Comparison of ENCODE assay signal across 11 cellular contexts in genomic region chr1:234958702-234959649, GRCh38.
DNase-seq lines count a peak whose midpoint lies in the region; ATAC-seq and TF ChIP-seq lines count a peak whose summit lies in the region.
"Had no signal": no experiment of that assay in that cellular context is flagged by ENCODE, and none has a peak within 500 bp of the region (broad histone marks: within the 10 kb centered on the region; RNA-seq: fewer than 3 reads in every experiment).

No MANE protein-coding gene starts in this region.

- intact Hi-C loops in activated naive CD4-positive, alpha-beta T cell treated with anti-CD3 and anti-CD28 coated beads for 36 hours (cut with micrococcal nuclease): no loop called here

- no peak overlapping the region for H3K4me3 Mint-ChIP-seq in activated naive CD4-positive, alpha-beta T cell treated with anti-CD3 and anti-CD28 coated beads for 36 hours
- no peak overlapping the region for H3K4me3 Mint-ChIP-seq in activated naive CD8-positive, alpha-beta T cell
- no peak overlapping the region for H3K4me3 Mint-ChIP-seq in mesothelial cell of epicardium

- no peak overlapping the region for H3K4me3 ChIP-seq in tibial nerve
- H3K4me3 ChIP-seq: gastrocnemius medialis had no signal

- CTCF ChIA-PET in activated naive CD4-positive, alpha-beta T cell treated with anti-CD3 and anti-CD28 coated beads for 36 hours (lab: Charles Lee): interaction anchor here (1.0 kb wide), 1 partner anchor 9 kb away, joined by 3 read pairs; no protein-coding TSS in a partner anchor

- TF ChIP-seq EP300 in tibial nerve (IDR thresholded peaks at IDR 0.05): no peak

- no peaks in the 10 kb centered on the region for H3K27me3 Mint-ChIP-seq in activated naive CD4-positive, alpha-beta T cell treated with anti-CD3 and anti-CD28 coated beads for 36 hours (ENCODE audit: low read depth)
- H3K27me3 Mint-ChIP-seq in activated naive CD8-positive, alpha-beta T cell: no peaks in the 10 kb centered on the region
- H3K27me3 Mint-ChIP-seq in mesothelial cell of epicardium (ENCODE audit: low read depth): no peaks in the 10 kb centered on the region

- H3K36me3 Mint-ChIP-seq in activated naive CD4-positive, alpha-beta T cell treated with anti-CD3 and anti-CD28 coated beads for 36 hours (ENCODE audit: low read depth): no peaks in the 10 kb centered on the region
- peaks cover 2% of the 10 kb centered on the region for H3K36me3 Mint-ChIP-seq in activated naive CD8-positive, alpha-beta T cell
- H3K36me3 Mint-ChIP-seq in mesothelial cell of epicardium: no peaks in the 10 kb centered on the region

- H3K27ac ChIP-seq in tibial nerve: peak overlapping the region in 3 of 4 donors; percentile 33 to 70 (median 48)
- H3K27ac ChIP-seq: WERI-Rb-1 had no signal

- no peaks in the 10 kb centered on the region for H3K27me3 ChIP-seq in tibial nerve
- H3K27me3 ChIP-seq: gastrocnemius medialis had no signal

- TF ChIP-seq CTCF in mesothelial cell of epicardium (IDR thresholded peaks at IDR 0.05; ENCODE audit: unreplicated experiment) (no peak), tibial nerve (IDR thresholded peaks at IDR 0.05) (no peak)

- H3K9me3 ChIP-seq in tibial nerve: no peaks in the 10 kb centered on the region
- H3K9me3 ChIP-seq: gastrocnemius medialis had no signal

- H3K27ac Mint-ChIP-seq in activated naive CD4-positive, alpha-beta T cell treated with anti-CD3 and anti-CD28 coated beads for 36 hours: peak overlapping the region; percentile 7
- peak overlapping the region; percentile 66 for H3K27ac Mint-ChIP-seq in activated naive CD8-positive, alpha-beta T cell
- H3K27ac Mint-ChIP-seq in mesothelial cell of epicardium: peak overlapping the region; percentile 27

- H3K4me1 ChIP-seq in tibial nerve: peaks cover 0 to 88% (median 57%) of the 10 kb centered on the region in 4 donors

- no peaks in the 10 kb centered on the region for H3K36me3 ChIP-seq in tibial nerve
- H3K36me3 ChIP-seq: gastrocnemius medialis, WERI-Rb-1 had no signal

- no peak for DNase-seq in activated naive CD4-positive, alpha-beta T cell treated with anti-CD3 and anti-CD28 coated beads for 36 hours
- DNase-seq in activated naive CD4-positive, alpha-beta T cell treated with Interleukin-2 at 50 U/mL for 16 hours: no peak
- DNase-seq in mesothelial cell of epicardium (ENCODE audit: low spot score in 2 of 2, unreplicated experiment in 2 of 2) (no peak), tibial nerve (ENCODE audit: low spot score in 2 of 2) (no peak), NCI-H1092 treated with DMSO at 0.1 percent for 48 hours (lab: John Stamatoyannopoulos, UW) (no peak), NOMO-1 (lab: John Stamatoyannopoulos, UW; ENCODE audit: unreplicated experiment in 2 of 2) (no peak)
- DNase-seq: gastrocnemius medialis, NCI-H446 treated with DMSO at 0.1 percent for 48 hours, WERI-Rb-1 had no signal

- H3K4me1 Mint-ChIP-seq in activated naive CD4-positive, alpha-beta T cell treated with anti-CD3 and anti-CD28 coated beads for 36 hours (ENCODE audit: low read depth): peaks cover 88% of the 10 kb centered on the region
- H3K4me1 Mint-ChIP-seq in activated naive CD8-positive, alpha-beta T cell (ENCODE audit: low read depth): peaks cover 83% of the 10 kb centered on the region
- H3K4me1 Mint-ChIP-seq in mesothelial cell of epicardium: peaks cover 81% of the 10 kb centered on the region

- H3K9me3 Mint-ChIP-seq in activated naive CD4-positive, alpha-beta T cell treated with anti-CD3 and anti-CD28 coated beads for 36 hours: no peaks in the 10 kb centered on the region
- H3K9me3 Mint-ChIP-seq in activated naive CD8-positive, alpha-beta T cell (ENCODE audit: low read depth): no peaks in the 10 kb centered on the region
- no peaks in the 10 kb centered on the region for H3K9me3 Mint-ChIP-seq in mesothelial cell of epicardium

- 87 to 89% methylated on average over 20 to 21 of the region's 21 CpGs for WGBS in tibial nerve, 2 donors

- ATAC-seq in GM21360 (IDR thresholded peaks at IDR 0.05; ENCODE audit: unreplicated experiment): no peak
- ATAC-seq: gastrocnemius medialis had no signal

- TF ChIP-seq POLR2A in tibial nerve (IDR thresholded peaks at IDR 0.05): no peak

Comparison
In these comparisons a context has a peak if more than half of its experiments do, and no peak if none do; other contexts are left out.
1. H3K27ac Mint-ChIP-seq: peak in every context shown above with its lines; median percentile 66 in activated naive CD8-positive, alpha-beta T cell; 27 in mesothelial cell of epicardium; 7 in activated naive CD4-positive, alpha-beta T cell treated with anti-CD3 and anti-CD28 coated beads for 36 hours.